In the genomic region with DNA sequence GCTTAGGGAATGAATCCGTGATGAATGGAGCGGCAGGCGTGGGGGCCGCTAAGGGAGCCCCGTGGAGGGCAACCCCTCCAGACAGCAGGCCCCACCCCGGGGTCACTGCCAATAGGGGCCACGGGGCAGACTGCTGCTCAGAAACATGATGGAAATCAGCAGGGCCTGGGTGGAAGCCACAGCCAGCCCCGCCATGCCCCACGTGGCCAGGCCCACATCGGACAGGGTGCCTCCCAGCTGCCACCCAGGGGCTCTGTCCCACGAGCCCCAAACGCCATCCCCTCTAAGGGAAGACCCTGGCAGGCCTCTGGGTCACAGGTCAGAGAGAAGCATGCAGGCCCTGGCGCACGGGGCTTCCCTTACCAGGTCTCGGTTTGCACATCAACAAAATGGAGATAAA, we compare ENCODE assay signal across 15 cellular contexts. TPM values are rescaled to one million over a fixed set of nuclear protein-coding genes. Genes with fewer than 3 reads are reported as not detected.
DNase-seq lines count a peak whose midpoint lies in the region; ATAC-seq, FAIRE-seq and TF ChIP-seq lines count a peak whose summit lies in the region.
"Had no signal": no experiment of that assay in that cellular context is flagged by ENCODE, and none has a peak within 500 bp of the region (broad histone marks: within the 10 kb centered on the region; RNA-seq: fewer than 3 reads in every experiment).

No MANE protein-coding gene starts in this region.

- H3K9me1 ChIP-seq in K562 (ENCODE audit: control insufficient read depth, insufficient read depth, low read length) = no peaks in the 10 kb centered on the region

- H3K9ac ChIP-seq in K562 (ENCODE audit: insufficient read depth in 1 of 2, low read depth in 2 of 2, low read length in 2 of 2) = no peak overlapping the region

- FAIRE-seq in K562 (lab: Jason Lieb, UNC) = no peak

- H2AFZ ChIP-seq in K562 (ENCODE audit: low read depth, low read length) = no peak overlapping the region

- H3K27me3 ChIP-seq in CD8-positive, alpha-beta T cell (ENCODE audit: insufficient read depth, low read length) = no peaks in the 10 kb centered on the region
- H3K27me3 ChIP-seq in HL-60 (ENCODE audit: insufficient read depth, poor library complexity, severe bottlenecking) (no peaks in the 10 kb centered on the region), K562 (ENCODE audit: control insufficient read depth in 2 of 2, insufficient read depth in 2 of 2, low read length in 2 of 2) (no peaks in the 10 kb centered on the region)
- no peaks in the 10 kb centered on the region for H3K27me3 ChIP-seq in effector memory CD4-positive, alpha-beta T cell (replicated peaks; ENCODE audit: control insufficient read depth, insufficient read depth, low read length, poor library complexity, severe bottlenecking)
- H3K27me3 ChIP-seq: testis had no signal

- no peaks in the 10 kb centered on the region for H3K9me3 Mint-ChIP-seq in CD8-positive, alpha-beta T cell
- H3K9me3 Mint-ChIP-seq in progenitor cell of endocrine pancreas (ENCODE audit: low read depth) = no peaks in the 10 kb centered on the region

- H3K4me3 ChIP-seq in CD8-positive, alpha-beta T cell (ENCODE audit: low read depth, low read length) = no peak overlapping the region
- H3K4me3 ChIP-seq in HL-60 (replicated peaks; ENCODE audit: insufficient read depth, low read length) = peak overlapping the region; percentile 57
- H3K4me3 ChIP-seq in K562 = no peak overlapping the region
- no peak overlapping the region for H3K4me3 ChIP-seq in effector memory CD4-positive, alpha-beta T cell (ENCODE audit: insufficient read depth, low read depth, low read length, poor library complexity, severe bottlenecking)
- H3K4me3 ChIP-seq: mucosa of descending colon, testis had no signal

- no peak overlapping the region for H3K4me2 ChIP-seq in K562 (ENCODE audit: insufficient read depth, low read length)

- no peaks in the 10 kb centered on the region for H3K9me3 ChIP-seq in CD8-positive, alpha-beta T cell (ENCODE audit: low read length)
- H3K9me3 ChIP-seq in K562 (replicated peaks; ENCODE audit: control insufficient read depth, insufficient read depth, low read depth, low read length) = no peaks in the 10 kb centered on the region
- H3K9me3 ChIP-seq in effector memory CD4-positive, alpha-beta T cell (ENCODE audit: control insufficient read depth, low read length) = no peaks in the 10 kb centered on the region
- H3K9me3 ChIP-seq: mucosa of descending colon, testis had no signal

- H4K20me1 ChIP-seq in K562 (replicated peaks; ENCODE audit: control insufficient read depth, insufficient read depth, low read length) = no peaks in the 10 kb centered on the region

- CTCF ChIA-PET in CD8-positive, alpha-beta T cell (lab: Charles Lee) = interaction anchor here (1.8 to 3.6 kb wide), 2 partner anchors 30 kb away, joined by 6 to 19 read pairs; no protein-coding TSS in a partner anchor
- CTCF ChIA-PET in K562 (lab: Yijun Ruan, JAX; ENCODE audit: low intra/inter-chr PET ratio) = no interaction called here

- peaks cover 22% of the 10 kb centered on the region for H3K36me3 ChIP-seq in CD8-positive, alpha-beta T cell (ENCODE audit: insufficient read depth, low read length)
- H3K36me3 ChIP-seq in K562 (ENCODE audit: control insufficient read depth, insufficient read depth, low read length) = peaks cover 22% of the 10 kb centered on the region; the same call in 2 of the 3 replicates
- peaks cover 31% of the 10 kb centered on the region for H3K36me3 ChIP-seq in effector memory CD4-positive, alpha-beta T cell (ENCODE audit: control insufficient read depth, insufficient read depth, low read length)

- no peaks in the 10 kb centered on the region; the same call in 2 of the 3 replicates for H3K79me2 ChIP-seq in K562 (ENCODE audit: control insufficient read depth, insufficient read depth, low read length)

- no peaks in the 10 kb centered on the region for H3K27me3 Mint-ChIP-seq in CD8-positive, alpha-beta T cell (ENCODE audit: low read depth)
- H3K27me3 Mint-ChIP-seq in progenitor cell of endocrine pancreas = no peaks in the 10 kb centered on the region

- peaks cover 31% of the 10 kb centered on the region for H3K4me1 ChIP-seq in CD8-positive, alpha-beta T cell (ENCODE audit: insufficient read depth, low read length)
- peaks cover 0 to 18% of the 10 kb centered on the region in 2 experiments; a peak in 1 of 5 replicates for H3K4me1 ChIP-seq in K562 (replicated peaks in 1 of 2; ENCODE audit: control insufficient read depth in 2 of 2, insufficient read depth in 2 of 2, low read length in 2 of 2)
- peaks cover 25% of the 10 kb centered on the region for H3K4me1 ChIP-seq in effector memory CD4-positive, alpha-beta T cell (ENCODE audit: control insufficient read depth, insufficient read depth, low read length, poor library complexity, severe bottlenecking)
- H3K4me1 ChIP-seq: testis had no signal

- 82% methylated on average over 15 of the region's 15 CpGs for WGBS in K562 (ENCODE audit: insufficient coverage, low coverage, missing lambda C conversion rate)

- ATAC-seq in CD8-positive, alpha-beta T cell = no peak
- no peak for ATAC-seq in K562
- ATAC-seq: mucosa of descending colon had no signal

- POLR2A ChIA-PET in CD8-positive, alpha-beta T cell (lab: Charles Lee) = no interaction called here
- POLR2A ChIA-PET in K562 (lab: Yijun Ruan, JAX) = no interaction called here

- H3K4me1 Mint-ChIP-seq in CD8-positive, alpha-beta T cell (ENCODE audit: low read depth) = peaks cover 28% of the 10 kb centered on the region
- H3K4me1 Mint-ChIP-seq in progenitor cell of endocrine pancreas (ENCODE audit: low read depth) = peaks cover 5% of the 10 kb centered on the region

- H3K4me3 Mint-ChIP-seq in CD8-positive, alpha-beta T cell = peak overlapping the region; percentile 55
- H3K4me3 Mint-ChIP-seq in progenitor cell of endocrine pancreas (ENCODE audit: low read depth) = no peak overlapping the region

- H3K36me3 Mint-ChIP-seq in CD8-positive, alpha-beta T cell = peaks cover 31% of the 10 kb centered on the region
- peaks cover 14% of the 10 kb centered on the region for H3K36me3 Mint-ChIP-seq in progenitor cell of endocrine pancreas (ENCODE audit: insufficient read depth)

- TF ChIP-seq POLR2A in K562 (conservative IDR thresholded peaks at IDR 0.05) = no peak

- no peak for TF ChIP-seq CTCF in CD8-positive, alpha-beta T cell (IDR thresholded peaks at IDR 0.05)
- TF ChIP-seq CTCF in HL-60 (IDR thresholded peaks at IDR 0.05; ENCODE audit: insufficient read depth, low read length) = no peak
- TF ChIP-seq CTCF in K562 (IDR thresholded peaks at IDR 0.05 in 2 of 3, conservative IDR thresholded peaks at IDR 0.05 in 1 of 3; ENCODE audit: insufficient read depth in 2 of 3, low read depth in 1 of 3, low read length in 3 of 3) = no peak
- TF ChIP-seq CTCF in progenitor cell of endocrine pancreas (IDR thresholded peaks at IDR 0.05; ENCODE audit: unreplicated experiment) = no peak

- no peak overlapping the region for H3K27ac ChIP-seq in CD8-positive, alpha-beta T cell (ENCODE audit: low read depth, low read length)
- peak overlapping the region; percentile 64 for H3K27ac ChIP-seq in HL-60 (replicated peaks)
- H3K27ac ChIP-seq in K562 (ENCODE audit: extremely low read depth, low read depth, low read length) = no peak overlapping the region
- H3K27ac ChIP-seq in effector memory CD4-positive, alpha-beta T cell (ENCODE audit: insufficient read depth, low read length, poor library complexity, severe bottlenecking) = no peak overlapping the region
- H3K27ac ChIP-seq: testis had no signal

- intact Hi-C loops in CD8-positive, alpha-beta T cell (cut with DNase I, micrococcal nuclease) = loop anchor here in 1 of 2 experiments (10.0 kb wide), 1 partner anchor 310 kb away; no protein-coding TSS in a partner anchor
- intact Hi-C loops in K562 (cut with micrococcal nuclease) = no loop called here

- TF ChIP-seq EP300 in K562 (IDR thresholded peaks at IDR 0.05; ENCODE audit: low read length) = no peak

- H3K27ac Mint-ChIP-seq in CD8-positive, alpha-beta T cell = no peak overlapping the region
- peak overlapping the region; percentile 37 for H3K27ac Mint-ChIP-seq in progenitor cell of endocrine pancreas

- DNase-seq in CD8-positive, alpha-beta T cell = no peak
- DNase-seq in HL-60 (ENCODE audit: low read depth in 1 of 2, low spot score in 1 of 2) = no peak
- DNase-seq in K562 (ENCODE audit: extremely low read depth in 1 of 4, low spot score in 3 of 4) = no peak
- DNase-seq in progenitor cell of endocrine pancreas (ENCODE audit: low spot score, unreplicated experiment) = no peak
- no peak for DNase-seq in NOMO-1 treated with DMSO at 0.1 percent for 48 hours (lab: John Stamatoyannopoulos, UW; ENCODE audit: unreplicated experiment)
- no peak for DNase-seq in effector memory CD4-positive, alpha-beta T cell
- DNase-seq in amygdala (lab: John Stamatoyannopoulos, UW) = no peak
- DNase-seq: activated CD4-positive, CD25-positive, alpha-beta regulatory T cell; DMS153; mucosa of descending colon; NCI-H1092 treated with DMSO at 0.1 percent for 48 hours; NCI-H510A treated with DMSO at 0.1 percent for 48 hours; retina; SHP77; testis had no signal

- BruUV-seq in K562 (replicated peaks; lab: Mats Ljungman, UMichigan) = no TSS peak

- in situ Hi-C loops in K562 (cut with MboI) = no loop called here

- no peak for TF ChIP-seq RAD21 in K562 (CRISPR knock-in tag; conservative IDR thresholded peaks at IDR 0.05 in 1 of 2, IDR thresholded peaks at IDR 0.05 in 1 of 2)

TF ChIP-seq in K562, 482 proteins besides CTCF, POLR2A, EP300 and RAD21:
- TF ChIP-seq ZNF140 (CRISPR knock-in tag; IDR thresholded peaks at IDR 0.05) (no peak), POLR2G (IDR thresholded peaks at IDR 0.05; ENCODE audit: low read depth, low read length) (peak; percentile 46; the same call in 1 of the 2 replicates)

RNA-seq across cellular contexts. Expression of a gene that starts 28.4 kb away (rescaled TPM):
- total RNA-seq in CD8-positive, alpha-beta T cell = 100 to 1,000 TPM in 1 of 2 experiments, 10 to 100 TPM in 1; 87.0 to 107 TPM
- total RNA-seq in K562 (2011; cell fraction: chromatin; rRNA removed; ENCODE audit: low replicate concordance) = 41.9 and 74.6 TPM in 2 replicates
- 31.5 and 35.9 TPM in 2 replicates for total RNA-seq in K562 (2011; cell fraction: nucleolus; rRNA removed)
- 35.6 and 54.7 TPM in 2 replicates for total RNA-seq in K562 (2011; cell fraction: nucleoplasm; rRNA removed)
- 14.3 and 18.0 TPM in 2 replicates for total RNA-seq in K562 (2014; rRNA removed)
- total RNA-seq in K562 (2014; rRNA removed; fragmentation: Illumina TruSeq; extraction: Trizol) = 10.8 and 12.1 TPM in 2 replicates
- total RNA-seq in K562 (2015; rRNA removed; fragmentation: Illumina TruSeq; extraction: Trizol) = 19.8 and 23.5 TPM in 2 replicates
- 29.8 and 43.2 TPM in 2 replicates for total RNA-seq in K562 (2021)
- polyA plus RNA-seq in K562 (2011; rRNA removed) = 3.2 and 4.2 TPM in 2 replicates
- 3.5 and 8.3 TPM in 2 replicates for polyA plus RNA-seq in K562 (2011; cell fraction: cytosol; rRNA removed)
- 12.6 and 17.1 TPM in 2 replicates for polyA plus RNA-seq in K562 (2011; cell fraction: nucleus; rRNA removed)
- 25.7 and 34.0 TPM in 2 replicates for polyA plus RNA-seq in K562 (2012)
- polyA plus RNA-seq in K562 (2014; fragmentation: Illumina TruSeq; extraction: Trizol) = 22.3 and 22.7 TPM in 2 replicates
- under 1 TPM; 0.03 TPM for polyA plus RNA-seq in K562 (2014; fragmentation: Nextera tagmentation; extraction: Ambion mirVana)
- 19.2 and 27.2 TPM in 2 replicates for polyA plus RNA-seq in K562 (2014; rRNA removed)
- polyA minus RNA-seq in K562 (2011; rRNA and poly(A)+ RNA removed) = 10.0 and 10.2 TPM in 2 replicates
- 18.2 and 26.2 TPM in 2 replicates for polyA minus RNA-seq in K562 (2011; cell fraction: cytosol; rRNA and poly(A)+ RNA removed)
- polyA minus RNA-seq in K562 (2011; cell fraction: nucleus; rRNA and poly(A)+ RNA removed) = 11.3 and 12.7 TPM in 2 replicates
- 190 and 197 TPM in 2 replicates for total RNA-seq in progenitor cell of endocrine pancreas
